ENCODE assay signal across 8 cellular contexts in genomic region chr18:30588673-30589164, GRCh38.
"Had no signal": no experiment of that assay in that cellular context is flagged by ENCODE, and none has a peak within 500 bp of the region (broad histone marks: within the 10 kb centered on the region; RNA-seq: fewer than 3 reads in every experiment).

No MANE protein-coding gene starts in this region.

- H3K4me3 ChIP-seq: GM23248 had no signal

- H3K4me2 ChIP-seq: KMS-11 had no signal

- H3K27me3 Mint-ChIP-seq: IgD-negative memory B cell had no signal

- H3K27ac ChIP-seq: GM23248, HL-60, KMS-11 had no signal

- H2AFZ ChIP-seq: GM23248 had no signal

- H3K4me1 Mint-ChIP-seq: H9, IgD-negative memory B cell had no signal

- H3K9ac ChIP-seq: GM23248, KMS-11 had no signal

- H3K4me3 Mint-ChIP-seq: H9, IgD-negative memory B cell had no signal

- H3K9me3 Mint-ChIP-seq: H9 had no signal

- H3K27ac Mint-ChIP-seq: H9, IgD-negative memory B cell had no signal

- DNase-seq: GM23248, H9, HCEC 1CT, KBM-7 had no signal

- ATAC-seq: HepG2 had no signal

- H3K36me3 Mint-ChIP-seq: IgD-negative memory B cell had no signal
